8 cellular contexts compared by ENCODE assay signal in the genomic region with DNA sequence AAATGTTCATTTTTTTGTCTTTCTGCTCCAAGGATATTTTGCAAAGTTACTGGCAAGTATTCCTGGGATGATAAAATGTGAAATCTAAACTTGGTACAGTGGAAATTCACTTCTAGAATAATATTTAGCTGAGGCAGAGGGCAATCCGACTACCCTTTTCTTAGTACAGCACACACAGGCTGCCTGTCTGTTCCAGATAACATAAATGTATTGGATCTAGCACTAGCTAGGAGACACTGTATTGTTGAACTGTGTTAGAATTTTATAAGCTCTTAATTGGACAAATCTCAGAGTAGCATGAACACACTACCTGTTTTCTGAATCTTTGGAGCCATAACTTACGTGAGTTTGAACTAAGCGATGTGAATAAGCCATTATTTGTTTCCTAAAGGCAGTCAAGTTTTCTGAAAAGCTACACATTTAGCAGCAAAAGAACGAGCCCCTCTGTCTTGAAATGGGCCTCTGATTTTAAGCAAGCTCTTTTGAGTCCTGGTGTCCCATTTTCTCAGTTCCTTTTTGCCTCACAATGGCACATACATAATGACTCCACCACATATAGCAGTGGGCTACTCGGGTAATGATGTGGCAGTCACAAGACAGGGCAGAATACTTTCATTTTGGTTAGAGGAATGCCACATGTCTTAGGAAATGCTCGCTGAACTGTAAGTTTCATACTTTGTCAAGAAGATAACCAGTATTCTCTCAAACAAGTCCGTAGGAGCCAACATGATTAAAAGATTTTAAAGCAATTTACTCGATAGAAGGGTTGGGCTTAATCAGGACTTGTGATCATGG.
DNase-seq lines count a peak whose midpoint lies in the region; ATAC-seq lines count a peak whose summit lies in the region.

No MANE protein-coding gene starts in this region.

- peak overlapping the region; percentile 73 for H3K4me3 Mint-ChIP-seq in activated CD4-positive, alpha-beta memory T cell treated with anti-CD3 and anti-CD28 coated beads, Interleukin-2, amount 10 ng/mL, durations not matched to agents 7 days and 5 days
- peak overlapping the region; percentile 64 to 79 (median 69) for H3K4me3 Mint-ChIP-seq in immature natural killer cell

- peaks cover 6% of the 10 kb centered on the region for H3K36me3 Mint-ChIP-seq in activated CD4-positive, alpha-beta memory T cell treated with anti-CD3 and anti-CD28 coated beads, Interleukin-2, amount 10 ng/mL, durations not matched to agents 7 days and 5 days (ENCODE audit: low read depth)
- no peaks in the 10 kb centered on the region for H3K36me3 Mint-ChIP-seq in immature natural killer cell

- POLR2A ChIA-PET in activated CD4-positive, alpha-beta memory T cell treated with anti-CD3 and anti-CD28 coated beads, Interleukin-2, amount 10 ng/mL, durations not matched to agents 7 days and 5 days (lab: Charles Lee) = interaction anchor here (0.6 to 2.2 kb wide), 11 partner anchors 10 to 610 kb away, joined by 3 to 11 read pairs (median 4); no protein-coding TSS in a partner anchor

- peaks cover 27% of the 10 kb centered on the region for H3K4me1 Mint-ChIP-seq in activated CD4-positive, alpha-beta memory T cell treated with anti-CD3 and anti-CD28 coated beads, Interleukin-2, amount 10 ng/mL, durations not matched to agents 7 days and 5 days
- H3K4me1 Mint-ChIP-seq in immature natural killer cell = peaks cover 10 to 28% of the 10 kb centered on the region in 2 donors

- CTCF ChIA-PET in activated CD4-positive, alpha-beta memory T cell treated with anti-CD3 and anti-CD28 coated beads, Interleukin-2, amount 10 ng/mL, durations not matched to agents 7 days and 5 days (lab: Charles Lee) = interaction anchor here (0.6 to 2.5 kb wide), 21 partner anchors 10 to 647 kb away, joined by 3 to 14 read pairs (median 4); a partner anchor contains a TSS

- peak overlapping the region; percentile 67 for H3K27ac Mint-ChIP-seq in activated CD4-positive, alpha-beta memory T cell treated with anti-CD3 and anti-CD28 coated beads, Interleukin-2, amount 10 ng/mL, durations not matched to agents 7 days and 5 days
- H3K27ac Mint-ChIP-seq in immature natural killer cell = peak overlapping the region; percentile 28 to 80 (median 42)

- peak; percentile 97 for ATAC-seq in HG03064 (IDR thresholded peaks at IDR 0.05; ENCODE audit: low read depth, unreplicated experiment)

- no peaks in the 10 kb centered on the region for H3K9me3 Mint-ChIP-seq in activated CD4-positive, alpha-beta memory T cell treated with anti-CD3 and anti-CD28 coated beads, Interleukin-2, amount 10 ng/mL, durations not matched to agents 7 days and 5 days
- H3K9me3 Mint-ChIP-seq in immature natural killer cell = no peaks in the 10 kb centered on the region

- DNase-seq in stimulated activated CD4-positive, alpha-beta T cell treated with anti-CD3 and anti-CD28 coated beads, Interleukin-4, amount 100 ng/mL, for 24 hours = peak; percentile 56
- DNase-seq in stimulated activated CD4-positive, alpha-beta T cell treated with anti-CD3 and anti-CD28 coated beads, Interleukin-2, amount 100 ng/mL, for 48 hours = no peak
- DNase-seq in activated CD4-positive, alpha-beta memory T cell treated with anti-CD3 and anti-CD28 coated beads, Interleukin-2, amount 10 ng/mL, durations not matched to agents 7 days and 5 days = peak; percentile 46
- DNase-seq in immature natural killer cell (peak; percentile 17 to 33 (median 32)), superior temporal gyrus (ENCODE audit: extremely low spot score) (peak; percentile 34), HuH-7.5 (ENCODE audit: low spot score) (no peak), DMS79 treated with DMSO at 0.1 percent for 48 hours (lab: John Stamatoyannopoulos, UW) (no peak)

- H3K27me3 Mint-ChIP-seq in activated CD4-positive, alpha-beta memory T cell treated with anti-CD3 and anti-CD28 coated beads, Interleukin-2, amount 10 ng/mL, durations not matched to agents 7 days and 5 days = peaks cover 4% of the 10 kb centered on the region
- no peaks in the 10 kb centered on the region for H3K27me3 Mint-ChIP-seq in immature natural killer cell (ENCODE audit: low read depth in 3 of 3)

Comparison
In these comparisons a context has a peak if more than half of its experiments do, and no peak if none do; other contexts are left out.
1. DNase-seq: peak in stimulated activated CD4-positive, alpha-beta T cell treated with anti-CD3 and anti-CD28 coated beads, Interleukin-4, amount 100 ng/mL, for 24 hours (single experiment), activated CD4-positive, alpha-beta memory T cell treated with anti-CD3 and anti-CD28 coated beads, Interleukin-2, amount 10 ng/mL, durations not matched to agents 7 days and 5 days (single experiment), immature natural killer cell (3 of 3) and superior temporal gyrus (single experiment); none in stimulated activated CD4-positive, alpha-beta T cell treated with anti-CD3 and anti-CD28 coated beads, Interleukin-2, amount 100 ng/mL, for 48 hours (0 of 2), HuH-7.5 (single experiment) and DMS79 treated with DMSO at 0.1 percent for 48 hours (single experiment).